In the genomic region with DNA sequence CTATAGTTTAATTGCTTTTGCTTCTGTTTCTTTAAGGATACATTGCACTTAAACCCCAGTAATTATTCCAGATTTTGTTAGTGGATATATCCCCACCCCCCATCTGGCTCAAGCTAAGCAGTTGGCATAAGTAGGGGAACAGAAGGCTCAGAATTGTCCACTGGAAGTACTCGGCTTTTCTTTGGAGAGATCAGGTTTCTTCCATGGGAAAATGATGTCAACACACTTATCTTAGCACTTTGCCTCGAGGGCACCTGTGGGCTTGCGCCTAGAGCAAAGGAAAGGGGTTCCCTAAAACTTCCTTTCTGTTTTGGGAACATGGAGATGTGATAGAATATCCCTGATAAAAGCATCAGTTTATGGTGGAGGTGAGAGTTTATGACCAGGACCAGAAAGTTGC, we compare ENCODE assay signal across 1 cellular context.
TF ChIP-seq lines count a peak whose summit lies in the region.

No MANE protein-coding gene starts in this region.

TF ChIP-seq in SK-N-SH, 30 proteins besides CTCF, POLR2A, EP300 and RAD21:
- TF ChIP-seq USF1 (IDR thresholded peaks at IDR 0.05; ENCODE audit: borderline replicate concordance, low read depth) = no peak
- TF ChIP-seq EZH2phosphoT487 (IDR thresholded peaks at IDR 0.05; ENCODE audit: borderline replicate concordance, low read depth) = no peak
- TF ChIP-seq PBX3 (IDR thresholded peaks at IDR 0.05) = no peak
- no peak for TF ChIP-seq TAF1 (IDR thresholded peaks at IDR 0.05; ENCODE audit: borderline replicate concordance, low read depth, low read length)
- TF ChIP-seq SIN3A (IDR thresholded peaks at IDR 0.05; ENCODE audit: borderline replicate concordance, low read depth, low read length) = no peak
- no peak for TF ChIP-seq ZBTB33 (IDR thresholded peaks at IDR 0.05; ENCODE audit: borderline replicate concordance, low read depth)
- no peak for TF ChIP-seq SMC3 (IDR thresholded peaks at IDR 0.05; ENCODE audit: low read depth, low read length)
- no peak for TF ChIP-seq NFIC (IDR thresholded peaks at IDR 0.05; ENCODE audit: borderline replicate concordance)
- TF ChIP-seq RFX5 (IDR thresholded peaks at IDR 0.05; ENCODE audit: low read length) = no peak
- no peak for TF ChIP-seq FOXM1 (IDR thresholded peaks at IDR 0.05; ENCODE audit: low read depth)
- no peak for TF ChIP-seq YY1 (IDR thresholded peaks at IDR 0.05; ENCODE audit: low read depth)
- no peak for TF ChIP-seq POLR2AphosphoS5 (IDR thresholded peaks at IDR 0.05; ENCODE audit: low read depth, low read length)
- TF ChIP-seq, protein P1, sequence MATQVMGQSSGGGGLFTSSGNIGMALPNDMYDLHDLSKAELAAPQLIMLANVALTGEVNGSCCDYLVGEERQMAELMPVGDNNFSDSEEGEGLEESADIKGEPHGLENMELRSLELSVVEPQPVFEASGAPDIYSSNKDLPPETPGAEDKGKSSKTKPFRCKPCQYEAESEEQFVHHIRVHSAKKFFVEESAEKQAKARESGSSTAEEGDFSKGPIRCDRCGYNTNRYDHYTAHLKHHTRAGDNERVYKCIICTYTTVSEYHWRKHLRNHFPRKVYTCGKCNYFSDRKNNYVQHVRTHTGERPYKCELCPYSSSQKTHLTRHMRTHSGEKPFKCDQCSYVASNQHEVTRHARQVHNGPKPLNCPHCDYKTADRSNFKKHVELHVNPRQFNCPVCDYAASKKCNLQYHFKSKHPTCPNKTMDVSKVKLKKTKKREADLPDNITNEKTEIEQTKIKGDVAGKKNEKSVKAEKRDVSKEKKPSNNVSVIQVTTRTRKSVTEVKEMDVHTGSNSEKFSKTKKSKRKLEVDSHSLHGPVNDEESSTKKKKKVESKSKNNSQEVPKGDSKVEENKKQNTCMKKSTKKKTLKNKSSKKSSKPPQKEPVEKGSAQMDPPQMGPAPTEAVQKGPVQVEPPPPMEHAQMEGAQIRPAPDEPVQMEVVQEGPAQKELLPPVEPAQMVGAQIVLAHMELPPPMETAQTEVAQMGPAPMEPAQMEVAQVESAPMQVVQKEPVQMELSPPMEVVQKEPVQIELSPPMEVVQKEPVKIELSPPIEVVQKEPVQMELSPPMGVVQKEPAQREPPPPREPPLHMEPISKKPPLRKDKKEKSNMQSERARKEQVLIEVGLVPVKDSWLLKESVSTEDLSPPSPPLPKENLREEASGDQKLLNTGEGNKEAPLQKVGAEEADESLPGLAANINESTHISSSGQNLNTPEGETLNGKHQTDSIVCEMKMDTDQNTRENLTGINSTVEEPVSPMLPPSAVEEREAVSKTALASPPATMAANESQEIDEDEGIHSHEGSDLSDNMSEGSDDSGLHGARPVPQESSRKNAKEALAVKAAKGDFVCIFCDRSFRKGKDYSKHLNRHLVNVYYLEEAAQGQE (IDR thresholded peaks at IDR 0.05; ENCODE audit: low read depth, low read length) = no peak
- TF ChIP-seq TCF12 (IDR thresholded peaks at IDR 0.05) = no peak
